Comparison of ENCODE assay signal across 18 cellular contexts in the genomic region with DNA sequence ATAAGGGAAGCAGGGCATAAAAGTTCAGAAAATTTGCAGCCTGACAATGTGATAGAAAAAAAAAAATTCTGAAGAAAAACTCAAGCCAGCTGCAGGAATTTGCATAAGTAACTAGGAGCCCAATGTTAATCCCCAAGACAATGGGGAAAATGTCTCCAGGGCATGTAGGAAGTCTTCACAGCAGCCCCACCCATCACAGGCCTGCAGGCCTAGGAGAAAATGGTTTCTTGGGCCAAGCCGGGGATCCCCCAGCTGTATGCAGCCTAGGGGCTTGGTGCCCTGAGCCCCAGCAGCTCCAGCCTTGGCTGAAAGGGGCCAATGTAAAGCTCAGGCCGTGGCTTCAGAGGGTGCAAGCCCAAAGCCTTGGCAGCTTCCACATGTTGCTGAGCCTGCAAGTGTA. TPM values are rescaled to one million over a fixed set of nuclear protein-coding genes. Genes with fewer than 3 reads are reported as not detected.
DNase-seq lines count a peak whose midpoint lies in the region; ATAC-seq and TF ChIP-seq lines count a peak whose summit lies in the region.
"Had no signal": no experiment of that assay in that cellular context is flagged by ENCODE, and none has a peak within 500 bp of the region (broad histone marks: within the 10 kb centered on the region; RNA-seq: fewer than 3 reads in every experiment).

No MANE protein-coding gene starts in this region.

- H3K79me1 ChIP-seq in mesenchymal stem cell (replicated peaks; ENCODE audit: low read length, poor library complexity, severe bottlenecking), result no peaks in the 10 kb centered on the region

- H3K4me3 Mint-ChIP-seq in GM23338, result no peak overlapping the region
- H3K4me3 Mint-ChIP-seq in central memory CD8-positive, alpha-beta T cell, result no peak overlapping the region
- H3K4me3 Mint-ChIP-seq: B cell; CD4-positive, CD25-positive, alpha-beta regulatory T cell; CD8-positive, alpha-beta memory T cell had no signal

- peak; percentile 26 for DNase-seq in GM23338 (ENCODE audit: low spot score)
- DNase-seq in central memory CD8-positive, alpha-beta T cell (ENCODE audit: low spot score in 2 of 2), result no peak
- no peak for DNase-seq in mesenchymal stem cell
- no peak for DNase-seq in right lobe of liver
- no peak for DNase-seq in lower leg skin (ENCODE audit: low spot score in 2 of 2)
- DNase-seq in NCI-H2081 treated with DMSO at 0.1 percent for 48 hours (lab: John Stamatoyannopoulos, UW), result no peak
- DNase-seq: CD4-positive, CD25-positive, alpha-beta regulatory T cell; CD8-positive, alpha-beta memory T cell; DMS 273 treated with DMSO at 0.1 percent for 48 hours; DMS79; EL; GF-D8; GOT3 had no signal

- no peak overlapping the region for H3K14ac ChIP-seq in mesenchymal stem cell (ENCODE audit: low read length in 2 of 2)

- peaks cover 18% of the 10 kb centered on the region; the same call in 2 of the 3 replicates for H3K36me3 Mint-ChIP-seq in GM23338 (ENCODE audit: low read depth)
- H3K36me3 Mint-ChIP-seq in central memory CD8-positive, alpha-beta T cell (ENCODE audit: insufficient read depth), result peaks cover 3% of the 10 kb centered on the region

- H3K27me3 ChIP-seq in GM23338 (ENCODE audit: insufficient read depth) (no peaks in the 10 kb centered on the region), HUES48 (ENCODE audit: control insufficient read depth, insufficient read depth, low read length) (no peaks in the 10 kb centered on the region), mesenchymal stem cell (ENCODE audit: control insufficient read depth in 1 of 2, insufficient read depth in 1 of 2, low read length in 2 of 2) (no peaks in the 10 kb centered on the region), right lobe of liver (no peaks in the 10 kb centered on the region)

- H2AK5ac ChIP-seq in mesenchymal stem cell (ENCODE audit: low read length, severe bottlenecking), result no peak overlapping the region

- intact Hi-C loops in right lobe of liver (cut with DNase I) (no loop called here), lower leg skin (cut with DNase I; ENCODE audit: low total_unique reads) (no loop called here)

- H3K36me3 ChIP-seq in GM23338 (ENCODE audit: insufficient read depth) (no peaks in the 10 kb centered on the region), HUES48 (ENCODE audit: control insufficient read depth, insufficient read depth, low read length) (no peaks in the 10 kb centered on the region), mesenchymal stem cell (ENCODE audit: control insufficient read depth in 1 of 2, insufficient read depth in 2 of 2, low read depth in 1 of 2, low read length in 2 of 2) (peaks cover 3 to 17% of the 10 kb centered on the region in 2 experiments), right lobe of liver (no peaks in the 10 kb centered on the region)

- peaks cover 3% of the 10 kb centered on the region for H3K27me3 Mint-ChIP-seq in GM23338 (ENCODE audit: insufficient read depth, low read depth, poor library complexity)
- H3K27me3 Mint-ChIP-seq in central memory CD8-positive, alpha-beta T cell, result no peaks in the 10 kb centered on the region
- H3K27me3 Mint-ChIP-seq: B cell; CD4-positive, CD25-positive, alpha-beta regulatory T cell had no signal

- H2BK15ac ChIP-seq in mesenchymal stem cell (ENCODE audit: low read depth, poor library complexity, severe bottlenecking), result no peak overlapping the region

- no peaks in the 10 kb centered on the region for H3F3A ChIP-seq in GM23338 (replicated peaks; ENCODE audit: low read depth)

- no peak overlapping the region for H2BK5ac ChIP-seq in mesenchymal stem cell (ENCODE audit: low read depth, low read length, poor library complexity, severe bottlenecking)

- no peaks in the 10 kb centered on the region; the same call in 1 of the 2 replicates for H3K9me3 ChIP-seq in HUES48 (ENCODE audit: control insufficient read depth, insufficient read depth, low read length)
- H3K9me3 ChIP-seq in mesenchymal stem cell (ENCODE audit: control insufficient read depth, low read length), result no peaks in the 10 kb centered on the region
- no peaks in the 10 kb centered on the region for H3K9me3 ChIP-seq in right lobe of liver

- peaks cover 34% of the 10 kb centered on the region for H3K4me1 Mint-ChIP-seq in GM23338
- peaks cover 44% of the 10 kb centered on the region for H3K4me1 Mint-ChIP-seq in central memory CD8-positive, alpha-beta T cell

- no peak overlapping the region for H3K9ac ChIP-seq in HUES48 (ENCODE audit: low read depth, low read length)
- no peak overlapping the region for H3K9ac ChIP-seq in mesenchymal stem cell (ENCODE audit: low read length)
- H3K9ac ChIP-seq: BLaER1 had no signal

- H2AFZ ChIP-seq in GM23338 (no peak overlapping the region), mesenchymal stem cell (ENCODE audit: low read depth, low read length) (no peak overlapping the region)

- H3K18ac ChIP-seq in mesenchymal stem cell (ENCODE audit: low read depth in 1 of 2, low read length in 2 of 2), result no peak overlapping the region

- peaks cover 29% of the 10 kb centered on the region for H3K4me1 ChIP-seq in GM23338 (ENCODE audit: insufficient read depth)
- H3K4me1 ChIP-seq in HUES48 (ENCODE audit: control insufficient read depth, insufficient read depth, low read length), result peaks cover 30% of the 10 kb centered on the region
- H3K4me1 ChIP-seq in mesenchymal stem cell (ENCODE audit: control insufficient read depth, insufficient read depth, low read depth, low read length), result peaks cover 2% of the 10 kb centered on the region
- H3K4me1 ChIP-seq in right lobe of liver, result no peaks in the 10 kb centered on the region
- H3K4me1 ChIP-seq: BLaER1 had no signal

- no peak overlapping the region for H3K4ac ChIP-seq in mesenchymal stem cell (ENCODE audit: low read depth in 1 of 2, low read length in 2 of 2)

- H2BK120ac ChIP-seq in mesenchymal stem cell (ENCODE audit: low read depth, low read length), result no peak overlapping the region

- no peak overlapping the region for H3K27ac ChIP-seq in GM23338 (ENCODE audit: low read depth)
- peak overlapping the region; percentile 35 for H3K27ac ChIP-seq in HUES48 (ENCODE audit: low read depth, low read length)
- H3K27ac ChIP-seq in mesenchymal stem cell (ENCODE audit: low read length, poor library complexity, severe bottlenecking), result no peak overlapping the region
- H3K27ac ChIP-seq in right lobe of liver, result no peak overlapping the region
- H3K27ac ChIP-seq: BLaER1, C4-2B had no signal

- ATAC-seq in GM23338 (peak; percentile 51; the same call in 2 of the 3 replicates), right lobe of liver (no peak)
- ATAC-seq in central memory CD8-positive, alpha-beta T cell (replicated peaks; ENCODE audit: extremely low read depth, poor library complexity, severe bottlenecking), result no peak
- ATAC-seq: HCT116 had no signal

- no peak for TF ChIP-seq CTCF in GM23338 (conservative IDR thresholded peaks at IDR 0.05; ENCODE audit: low read depth in 2 of 2)
- TF ChIP-seq CTCF in right lobe of liver (IDR thresholded peaks at IDR 0.05), result no peak
- no peak for TF ChIP-seq CTCF in lower leg skin (IDR thresholded peaks at IDR 0.05)

- H3K4me3 ChIP-seq in GM23338 (no peak overlapping the region), HUES48 (ENCODE audit: low read depth, low read length) (no peak overlapping the region), mesenchymal stem cell (ENCODE audit: insufficient read depth in 1 of 2, low read depth in 1 of 2, low read length in 2 of 2) (no peak overlapping the region), right lobe of liver (no peak overlapping the region), lower leg skin (ENCODE audit: low read depth, poor library complexity, severe bottlenecking) (no peak overlapping the region)
- H3K4me3 ChIP-seq: BLaER1 had no signal

- no peak overlapping the region for H3K23ac ChIP-seq in mesenchymal stem cell (ENCODE audit: low read length in 2 of 2)

- no peaks in the 10 kb centered on the region for H3K9me3 Mint-ChIP-seq in GM23338
- H3K9me3 Mint-ChIP-seq in central memory CD8-positive, alpha-beta T cell, result no peaks in the 10 kb centered on the region

- no peak overlapping the region for H4K91ac ChIP-seq in mesenchymal stem cell (ENCODE audit: low read length)

- no peak overlapping the region for H4K8ac ChIP-seq in mesenchymal stem cell (ENCODE audit: low read length)

- no peak overlapping the region for H3K27ac Mint-ChIP-seq in GM23338
- H3K27ac Mint-ChIP-seq in central memory CD8-positive, alpha-beta T cell (ENCODE audit: low read depth), result peak overlapping the region; percentile 72
- H3K27ac Mint-ChIP-seq: B cell; CD4-positive, CD25-positive, alpha-beta regulatory T cell had no signal

- no peak overlapping the region for H3K4me2 ChIP-seq in GM23338
- no peak overlapping the region for H3K4me2 ChIP-seq in mesenchymal stem cell (ENCODE audit: low read length, poor library complexity, severe bottlenecking)
- H3K4me2 ChIP-seq: BLaER1 had no signal

- H3K79me2 ChIP-seq in GM23338 (replicated peaks; ENCODE audit: insufficient read depth), result peaks cover 29% of the 10 kb centered on the region

- no peaks in the 10 kb centered on the region for H4K20me1 ChIP-seq in GM23338 (replicated peaks; ENCODE audit: insufficient read depth)

- no peaks in the 10 kb centered on the region for H3K9me2 ChIP-seq in GM23338 (ENCODE audit: insufficient read depth)

- WGBS in mesenchymal stem cell, result 100% methylated on average over 2 of the region's 2 CpGs
- 83% methylated on average over 1 of the region's 2 CpGs for WGBS in right lobe of liver (ENCODE audit: insufficient coverage, low coverage, low lambda C conversion rate, missing lambda C conversion rate)
- WGBS in lower leg skin, 2 donors, result 73 to 87% methylated on average over 2 of the region's 2 CpGs

- TF ChIP-seq POLR2A in right lobe of liver (IDR thresholded peaks at IDR 0.05) (no peak), lower leg skin (IDR thresholded peaks at IDR 0.05) (no peak)

- H2BK12ac ChIP-seq in mesenchymal stem cell (ENCODE audit: low read length in 2 of 2), result no peak overlapping the region

TF ChIP-seq in GM23338, 12 proteins besides CTCF, POLR2A, EP300 and RAD21 (continues in another document):
- TF ChIP-seq STAT1 (IDR thresholded peaks at IDR 0.05; ENCODE audit: unreplicated experiment) (no peak), NANOG (IDR thresholded peaks at IDR 0.05; ENCODE audit: borderline replicate concordance) (no peak), CREB1 (CRISPR knock-in tag; IDR thresholded peaks at IDR 0.05; ENCODE audit: low read depth) (no peak), ZNF114 (CRISPR knock-in tag; IDR thresholded peaks at IDR 0.05) (no peak), ZNF331 (CRISPR knock-in tag; IDR thresholded peaks at IDR 0.05; ENCODE audit: low read depth) (no peak), EZH2 (IDR thresholded peaks at IDR 0.05; ENCODE audit: low read depth, unreplicated experiment) (no peak), POLR2AphosphoS5 (IDR thresholded peaks at IDR 0.05; ENCODE audit: low read depth) (no peak), JUNB (IDR thresholded peaks at IDR 0.05; ENCODE audit: unreplicated experiment) (no peak)

RNA-seq across cellular contexts. Expression of gene CHM, which starts 31.2 kb away (rescaled TPM):
- total RNA-seq in GM23338 (2014; rRNA removed; shearing (Covaris generic)), result 17.9 and 19.1 TPM in 2 replicates
- 19.0 and 20.2 TPM in 2 replicates for polyA plus RNA-seq in GM23338 (2016; fragmentation: Nextera tagmentation; extraction: Ambion mirVana)
- 14.6 TPM for polyA plus RNA-seq in mesenchymal stem cell (2013, experiment 1 of 2)
- polyA plus RNA-seq in mesenchymal stem cell (2013, experiment 2 of 2), result 16.3 TPM
- total RNA-seq in right lobe of liver (10 to 100 TPM in 1 of 6 experiments, 1 to 10 TPM in 5; 8.1 to 13.6 (median 9.1) TPM), lower leg skin (10 to 100 TPM in 3 of 4 donors, 1 to 10 TPM in 1; 9.7 to 15.1 (median 12.7) TPM)
